ENCODE assay signal across 31 cellular contexts in the genomic region with DNA sequence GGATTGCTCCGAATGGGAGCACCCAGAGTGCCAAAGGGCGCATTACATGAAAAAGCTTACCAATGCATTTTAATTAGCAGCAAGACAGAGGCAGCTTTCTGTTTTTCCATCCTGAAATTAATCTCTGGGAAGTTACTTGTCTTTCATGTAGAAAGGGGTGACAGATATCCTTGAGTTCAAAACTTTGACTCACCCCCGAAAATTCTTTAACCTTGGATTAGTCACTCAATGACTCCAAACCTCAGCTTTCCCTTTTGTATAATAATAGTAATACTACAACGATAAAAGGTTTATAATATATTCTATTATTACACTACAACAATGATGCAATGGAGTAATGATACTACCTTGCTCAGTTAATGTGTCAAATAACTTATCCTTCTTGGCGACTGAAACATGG.
"Had no signal": no experiment of that assay in that cellular context is flagged by ENCODE, and none has a peak within 500 bp of the region (broad histone marks: within the 10 kb centered on the region; RNA-seq: fewer than 3 reads in every experiment).

No MANE protein-coding gene starts in this region.

- H3K79me2 ChIP-seq: parathyroid adenoma had no signal

- H3K9me3 ChIP-seq: esophagus squamous epithelium, gastrocnemius medialis, psoas muscle, sigmoid colon, uterus had no signal

- H2AFZ ChIP-seq: parathyroid adenoma had no signal

- H3K4me3 ChIP-seq: esophagus squamous epithelium, gastrocnemius medialis, psoas muscle, sigmoid colon, uterus had no signal

- H3K9ac ChIP-seq: parathyroid adenoma had no signal

- DNase-seq: activated CD4-positive, alpha-beta memory T cell treated with anti-CD3 and anti-CD28 coated beads for 36 hours; activated CD4-positive, alpha-beta T cell treated with anti-CD3 and anti-CD28 coated beads, Interleukin-2, amount 10 ng/mL, durations not matched to agents 24 days and 14 days; activated CD4-positive, CD25-positive, alpha-beta regulatory T cell treated with anti-CD3 and anti-CD28 coated beads, Interleukin-2, amount 50 U/mL, for 72 hours; activated CD8-positive, alpha-beta memory T cell treated with anti-CD3 and anti-CD28 coated beads, Interleukin-2, amount 50 U/mL, for 4 hours; activated effector memory CD4-positive, alpha-beta T cell treated with anti-CD3 and anti-CD28 coated beads, Interleukin-2, amount 50 U/mL, for 16 hours; activated naive CD4-positive, alpha-beta T cell treated with anti-CD3 and anti-CD28 coated beads, Interleukin-2, amount 10 ng/mL, durations not matched to agents 7 days and 5 days; activated naive CD8-positive, alpha-beta T cell treated with anti-CD3 and anti-CD28 coated beads, Interleukin-2, amount 10 ng/mL, durations not matched to agents 7 days and 5 days; activated T-cell treated with anti-CD3 and anti-CD28 coated beads, Interleukin-2, amount 50 U/mL, for 1 hour; amniotic stem cell; dermis blood vessel endothelial cell; effector CD4-positive, alpha-beta T cell; esophagus squamous epithelium; gastrocnemius medialis; hippocampal formation; kidney; midbrain; naive thymus-derived CD4-positive, alpha-beta T cell; psoas muscle; sigmoid colon; small intestine; stimulated activated CD4-positive, alpha-beta T cell treated with anti-CD3 and anti-CD28 coated beads, Interleukin-4, amount 100 ng/mL, for 24 hours; stimulated activated naive CD8-positive, alpha-beta T cell treated with anti-CD3 and anti-CD28 coated beads, Interleukin-15, amount 100 ng/mL, for 72 hours; substantia nigra; T-helper 9 cell; uterus; WERI-Rb-1 had no signal

- FAIRE-seq: colon, kidney, small intestine, TTC549 had no signal

- H3K4me1 ChIP-seq: esophagus squamous epithelium, gastrocnemius medialis, parathyroid adenoma, psoas muscle, uterus had no signal

- H3K27ac ChIP-seq: epithelial cell of prostate, esophagus squamous epithelium, gastrocnemius medialis, parathyroid adenoma, psoas muscle, sigmoid colon, uterus, WERI-Rb-1 had no signal

- H3K36me3 ChIP-seq: esophagus squamous epithelium, gastrocnemius medialis, sigmoid colon, uterus, WERI-Rb-1 had no signal

- H3K27me3 ChIP-seq: esophagus squamous epithelium, gastrocnemius medialis, sigmoid colon, uterus had no signal

- ATAC-seq: gastrocnemius medialis; naive thymus-derived CD4-positive, alpha-beta T cell; psoas muscle; stimulated activated effector memory CD8-positive, alpha-beta T cell treated with anti-CD3 and anti-CD28 coated beads, Interleukin-12 subunit alpha, Interleukin-12 subunit beta, amount 100 ng/mL, for 72 hours; stimulated activated naive CD8-positive, alpha-beta T cell treated with anti-CD3 and anti-CD28 coated beads, Interleukin-15, amount 100 ng/mL, for 72 hours had no signal
